19 cellular contexts compared by ENCODE assay signal in genomic region chr15:94370197-94370987, GRCh38.
DNase-seq lines count a peak whose midpoint lies in the region; ATAC-seq, FAIRE-seq and TF ChIP-seq lines count a peak whose summit lies in the region.
"Had no signal": no experiment of that assay in that cellular context is flagged by ENCODE, and none has a peak within 500 bp of the region (broad histone marks: within the 10 kb centered on the region; RNA-seq: fewer than 3 reads in every experiment).

No MANE protein-coding gene starts in this region.

- peak overlapping the region in 3 of 5 experiments; percentile 7 to 33 (median 33) for H3K4me3 Mint-ChIP-seq in brain
- H3K4me3 Mint-ChIP-seq in naive thymus-derived CD4-positive, alpha-beta T cell: no peak overlapping the region
- H3K4me3 Mint-ChIP-seq: activated T-helper 17 cell treated with anti-CD3 and anti-CD28 coated beads, Interleukin-2, amount 50 U/mL, for 72 hours; naive B cell; stimulated activated memory B cell treated with anti-CD40 and anti-IgM and Interleukin-4, amounts not matched to agents 10 μg/mL and 1 μg/mL and 100 μg/mL, for 72 hours had no signal

- DNase-seq in A549 (ENCODE audit: low read depth in 1 of 2, low spot score in 1 of 2) (no peak), NCI-H2227 (lab: John Stamatoyannopoulos, UW; ENCODE audit: unreplicated experiment) (peak; percentile 43), NCI-H1436 treated with DMSO at 0.1 percent for 48 hours (lab: John Stamatoyannopoulos, UW) (no peak), NCI-H128 (lab: John Stamatoyannopoulos, UW; ENCODE audit: unreplicated experiment) (no peak), MM.1S (no peak)
- no peak for DNase-seq in naive thymus-derived CD4-positive, alpha-beta T cell
- DNase-seq: caudate nucleus; DMS79 treated with DMSO at 0.1 percent for 48 hours; mammary epithelial cell; naive B cell; NCI-H1105; OCI-M1; stimulated activated CD4-positive, alpha-beta T cell treated with anti-CD3 and anti-CD28 coated beads, Interleukin-15, amount 100 ng/mL, for 24 hours had no signal

- H3K79me2 ChIP-seq in MM.1S (ENCODE audit: low read length): no peaks in the 10 kb centered on the region

- 36% methylated on average over 10 of the region's 10 CpGs for WGBS in A549 (ENCODE audit: missing lambda C conversion rate)

- no peak for TF ChIP-seq EP300 in A549 (IDR thresholded peaks at IDR 0.05)

- H3K4me1 ChIP-seq in A549 (no peaks in the 10 kb centered on the region), MM.1S (ENCODE audit: low read length) (no peaks in the 10 kb centered on the region)
- no peaks in the 10 kb centered on the region for H3K4me1 ChIP-seq in naive thymus-derived CD4-positive, alpha-beta T cell (ENCODE audit: control insufficient read depth in 2 of 2, insufficient read depth in 2 of 2, low read length in 2 of 2)

- H2AFZ ChIP-seq in MM.1S (ENCODE audit: low read length): no peak overlapping the region

- POLR2A ChIA-PET in A549 (lab: Yijun Ruan, JAX): no interaction called here
- POLR2A ChIA-PET in naive thymus-derived CD4-positive, alpha-beta T cell (lab: Charles Lee): no interaction called here

- TF ChIP-seq POLR2A in A549 (IDR thresholded peaks at IDR 0.05; ENCODE audit: low read length): no peak

- H3K36me3 ChIP-seq in naive thymus-derived CD4-positive, alpha-beta T cell (ENCODE audit: control insufficient read depth in 2 of 3, insufficient read depth in 3 of 3, low read length in 3 of 3): no peaks in the 10 kb centered on the region
- H3K36me3 ChIP-seq in MM.1S (replicated peaks; ENCODE audit: insufficient read depth, low read length): no peaks in the 10 kb centered on the region

- intact Hi-C loops in naive thymus-derived CD4-positive, alpha-beta T cell (cut with micrococcal nuclease): no loop called here

- H3K9me3 ChIP-seq in A549 (no peaks in the 10 kb centered on the region), MM.1S (replicated peaks; ENCODE audit: insufficient read depth, low read length) (no peaks in the 10 kb centered on the region)
- H3K9me3 ChIP-seq in naive thymus-derived CD4-positive, alpha-beta T cell (ENCODE audit: control insufficient read depth in 2 of 3, low read length in 3 of 3): no peaks in the 10 kb centered on the region

- ATAC-seq in A549 (no peak), HG03108 (IDR thresholded peaks at IDR 0.05; ENCODE audit: unreplicated experiment) (no peak)
- ATAC-seq in naive thymus-derived CD4-positive, alpha-beta T cell: peak; percentile 40
- ATAC-seq: activated CD4-positive, CD25-positive, alpha-beta regulatory T cell treated with anti-CD3 and anti-CD28 coated beads, Interleukin-2, amount 50 U/mL, for 24 hours; activated T-helper 17 cell treated with anti-CD3 and anti-CD28 coated beads, Interleukin-2, amount 50 U/mL, for 72 hours; stimulated activated memory B cell treated with anti-CD40 and anti-IgM and Interleukin-4, amounts not matched to agents 10 μg/mL and 1 μg/mL and 100 μg/mL, for 72 hours had no signal

- TF ChIP-seq CTCF in A549 (IDR thresholded peaks at IDR 0.05): no peak
- TF ChIP-seq CTCF in brain (conservative IDR thresholded peaks at IDR 0.05): no peak
- no peak for TF ChIP-seq CTCF in MM.1S (IDR thresholded peaks at IDR 0.05; ENCODE audit: low read length)

- H3K9ac ChIP-seq in MM.1S (ENCODE audit: low read length): no peak overlapping the region

- H3K4me3 ChIP-seq in A549 (no peak overlapping the region), MM.1S (ENCODE audit: low read length) (no peak overlapping the region)
- H3K4me3 ChIP-seq in naive thymus-derived CD4-positive, alpha-beta T cell (ENCODE audit: low read length): no peak overlapping the region

- H3K9me2 ChIP-seq in MM.1S (replicated peaks; ENCODE audit: insufficient read depth, low read length): no peaks in the 10 kb centered on the region

- H3K27me3 ChIP-seq in naive thymus-derived CD4-positive, alpha-beta T cell (ENCODE audit: control insufficient read depth in 2 of 2, insufficient read depth in 2 of 2, low read length in 2 of 2): no peaks in the 10 kb centered on the region
- no peaks in the 10 kb centered on the region for H3K27me3 ChIP-seq in MM.1S (replicated peaks; ENCODE audit: insufficient read depth, low read length)

- H3K9me3 Mint-ChIP-seq in brain: no peaks in the 10 kb centered on the region
- no peaks in the 10 kb centered on the region for H3K9me3 Mint-ChIP-seq in naive thymus-derived CD4-positive, alpha-beta T cell
- H3K9me3 Mint-ChIP-seq: activated T-helper 17 cell treated with anti-CD3 and anti-CD28 coated beads, Interleukin-2, amount 50 U/mL, for 72 hours; naive B cell; stimulated activated memory B cell treated with anti-CD40 and anti-IgM and Interleukin-4, amounts not matched to agents 10 μg/mL and 1 μg/mL and 100 μg/mL, for 72 hours had no signal

- peak overlapping the region; percentile 25 to 76 (median 51) for H3K27ac Mint-ChIP-seq in brain
- no peak overlapping the region for H3K27ac Mint-ChIP-seq in naive thymus-derived CD4-positive, alpha-beta T cell
- H3K27ac Mint-ChIP-seq: activated T-helper 17 cell treated with anti-CD3 and anti-CD28 coated beads, Interleukin-2, amount 50 U/mL, for 72 hours; stimulated activated memory B cell treated with anti-CD40 and anti-IgM and Interleukin-4, amounts not matched to agents 10 μg/mL and 1 μg/mL and 100 μg/mL, for 72 hours had no signal

- no peak overlapping the region for H3K4me2 ChIP-seq in A549
- no peak overlapping the region for H3K4me2 ChIP-seq in MM.1S (ENCODE audit: low read depth, low read length)

- H4K20me1 ChIP-seq in MM.1S (ENCODE audit: insufficient read depth, low read length): no peaks in the 10 kb centered on the region

- H3K36me3 Mint-ChIP-seq in brain: no peaks in the 10 kb centered on the region
- H3K36me3 Mint-ChIP-seq in naive thymus-derived CD4-positive, alpha-beta T cell: peaks cover 8 to 72% (median 30%) of the 10 kb centered on the region in 5 donors

- H3K27me3 Mint-ChIP-seq in brain: no peaks in the 10 kb centered on the region
- no peaks in the 10 kb centered on the region for H3K27me3 Mint-ChIP-seq in naive thymus-derived CD4-positive, alpha-beta T cell
- H3K27me3 Mint-ChIP-seq: activated T-helper 17 cell treated with anti-CD3 and anti-CD28 coated beads, Interleukin-2, amount 50 U/mL, for 72 hours; naive B cell; stimulated activated memory B cell treated with anti-CD40 and anti-IgM and Interleukin-4, amounts not matched to agents 10 μg/mL and 1 μg/mL and 100 μg/mL, for 72 hours had no signal

- no peak for FAIRE-seq in A549 (lab: Jason Lieb, UNC)

- H3K27ac ChIP-seq in A549 (no peak overlapping the region), MM.1S (ENCODE audit: low read length) (no peak overlapping the region)
- H3K27ac ChIP-seq in naive thymus-derived CD4-positive, alpha-beta T cell (ENCODE audit: low read depth, low read length): no peak overlapping the region
- H3K27ac ChIP-seq: C4-2B had no signal

- H3F3A ChIP-seq in MM.1S (ENCODE audit: insufficient read depth, low read length): no peaks in the 10 kb centered on the region

- H3K4me1 Mint-ChIP-seq in brain: peaks cover 67% of the 10 kb centered on the region
- peaks cover 0 to 4% (median 0%) of the 10 kb centered on the region in 7 donors for H3K4me1 Mint-ChIP-seq in naive thymus-derived CD4-positive, alpha-beta T cell
- H3K4me1 Mint-ChIP-seq: activated T-helper 17 cell treated with anti-CD3 and anti-CD28 coated beads, Interleukin-2, amount 50 U/mL, for 72 hours; stimulated activated memory B cell treated with anti-CD40 and anti-IgM and Interleukin-4, amounts not matched to agents 10 μg/mL and 1 μg/mL and 100 μg/mL, for 72 hours had no signal

- CTCF ChIA-PET in A549 (lab: Yijun Ruan, JAX): interaction anchor here (1.0 kb wide), 1 partner anchor 19 kb away, joined by 3 read pairs; no protein-coding TSS in a partner anchor
- CTCF ChIA-PET in naive thymus-derived CD4-positive, alpha-beta T cell (lab: Charles Lee): no interaction called here

- no peak for TF ChIP-seq RAD21 in A549 (conservative IDR thresholded peaks at IDR 0.05 in 1 of 2, IDR thresholded peaks at IDR 0.05 in 1 of 2)

TF ChIP-seq in A549, 52 proteins besides CTCF, POLR2A, EP300 and RAD21:
- TF ChIP-seq ZFP36 (IDR thresholded peaks at IDR 0.05; ENCODE audit: borderline replicate concordance, partially characterized antibody) (no peak), MAFK (IDR thresholded peaks at IDR 0.05; ENCODE audit: partially characterized antibody) (peak; percentile 94), SMC3 (IDR thresholded peaks at IDR 0.05) (no peak)

Comparison
In these comparisons a context has a peak if more than half of its experiments do, and no peak if none do; other contexts are left out.
1. H3K27ac Mint-ChIP-seq: peak in brain (5 of 5); none in naive thymus-derived CD4-positive, alpha-beta T cell (0 of 9).
2. H3K4me3 Mint-ChIP-seq: peak in brain (3 of 5); none in naive thymus-derived CD4-positive, alpha-beta T cell (0 of 10).